17 cellular contexts compared by ENCODE assay signal in genomic region chr16:67215690-67216089, GRCh38. TPM values are rescaled to one million over a fixed set of nuclear protein-coding genes. Genes with fewer than 3 reads are reported as not detected.
DNase-seq lines count a peak whose midpoint lies in the region; ATAC-seq and TF ChIP-seq lines count a peak whose summit lies in the region.
"Had no signal": no experiment of that assay in that cellular context is flagged by ENCODE, and none has a peak within 500 bp of the region (broad histone marks: within the 10 kb centered on the region; RNA-seq: fewer than 3 reads in every experiment).

No MANE protein-coding gene starts in this region.

- H3K4me1 Mint-ChIP-seq in WTC11: no peaks in the 10 kb centered on the region

- H3K4me3 Mint-ChIP-seq in WTC11: no peak overlapping the region

- no peak overlapping the region for H3K4me3 ChIP-seq in H7 (ENCODE audit: insufficient read depth, low read depth, low read length)
- H3K4me3 ChIP-seq in lower lobe of right lung: no peak overlapping the region
- H3K4me3 ChIP-seq in esophagus squamous epithelium: no peak overlapping the region
- H3K4me3 ChIP-seq in Peyer's patch: no peak overlapping the region

- intact Hi-C loops in lower lobe of right lung (cut with DNase I): no loop called here
- intact Hi-C loops in esophagus squamous epithelium (cut with DNase I): no loop called here

- no peak overlapping the region for H3K27ac Mint-ChIP-seq in WTC11

- WGBS in esophagus squamous epithelium, 2 donors: 47 to 76% methylated on average over 4 to 5 of the region's 5 CpGs

- TF ChIP-seq POLR2A in esophagus squamous epithelium (IDR thresholded peaks at IDR 0.05) (no peak), Peyer's patch (IDR thresholded peaks at IDR 0.05) (no peak)

- H3K36me3 ChIP-seq in H7 (replicated peaks; ENCODE audit: control insufficient read depth, insufficient read depth, low read length): no peaks in the 10 kb centered on the region
- H3K36me3 ChIP-seq in lower lobe of right lung: no peaks in the 10 kb centered on the region
- H3K36me3 ChIP-seq in esophagus squamous epithelium: no peaks in the 10 kb centered on the region
- no peaks in the 10 kb centered on the region for H3K36me3 ChIP-seq in Peyer's patch

- TF ChIP-seq CTCF in WTC11 (IDR thresholded peaks at IDR 0.05): no peak
- no peak for TF ChIP-seq CTCF in lower lobe of right lung (IDR thresholded peaks at IDR 0.05)
- TF ChIP-seq CTCF in esophagus squamous epithelium (IDR thresholded peaks at IDR 0.05): no peak
- TF ChIP-seq CTCF in Peyer's patch (IDR thresholded peaks at IDR 0.05): no peak

- H3K9me3 Mint-ChIP-seq in WTC11: no peaks in the 10 kb centered on the region

- no peaks in the 10 kb centered on the region for H3K36me3 Mint-ChIP-seq in WTC11

- CTCF ChIA-PET in WTC11 (lab: Charles Lee): interaction anchor here (1.2 to 9.1 kb wide), 3 partner anchors 17 to 69 kb away, joined by 3 to 65 read pairs (median 4); partner anchors contain the start of gene ELMO3

- H3K9me3 ChIP-seq in lower lobe of right lung (no peaks in the 10 kb centered on the region), esophagus squamous epithelium (no peaks in the 10 kb centered on the region), Peyer's patch (no peaks in the 10 kb centered on the region)
- H3K9me3 ChIP-seq: Caco-2 had no signal

- ATAC-seq in WTC11 (peak; percentile 78), lower lobe of right lung (no peak), GM18502 (IDR thresholded peaks at IDR 0.05; ENCODE audit: poor library complexity, unreplicated experiment) (no peak)
- ATAC-seq: HepG2 had no signal

- DNase-seq in EH (ENCODE audit: low read depth) (peak; percentile 31), H7 (peak; percentile 74), WTC11 (ENCODE audit: low spot score) (no peak), lower lobe of right lung (no peak), esophagus squamous epithelium (lab: John Stamatoyannopoulos, UW) (no peak), NCI-H345 treated with DMSO at 0.1 percent for 48 hours (lab: John Stamatoyannopoulos, UW; ENCODE audit: unreplicated experiment) (no peak), Peyer's patch (no peak)
- DNase-seq: ACHN, Caco-2, GOT3, NCI-H1092 treated with DMSO at 0.1 percent for 48 hours, NCI-H1694 treated with DMSO at 0.1 percent for 48 hours, NCI-H345, NCI-H526 treated with DMSO at 0.1 percent for 48 hours had no signal

- H3K27ac ChIP-seq in lower lobe of right lung (peak overlapping the region; percentile 74), esophagus squamous epithelium (no peak overlapping the region), Peyer's patch (no peak overlapping the region)
- H3K27ac ChIP-seq: KMS-11 had no signal

- H3K4me1 ChIP-seq in lower lobe of right lung: peaks cover 31% of the 10 kb centered on the region
- peaks cover 0 to 19% (median 6%) of the 10 kb centered on the region in 3 donors for H3K4me1 ChIP-seq in esophagus squamous epithelium
- peaks cover 0 to 9% (median 0%) of the 10 kb centered on the region in 4 donors for H3K4me1 ChIP-seq in Peyer's patch

- POLR2A ChIA-PET in WTC11 (lab: Charles Lee): no interaction called here

- H3K27me3 ChIP-seq in H7 (ENCODE audit: control insufficient read depth, insufficient read depth, low read length): no peaks in the 10 kb centered on the region; the same call in 1 of the 2 replicates
- H3K27me3 ChIP-seq in lower lobe of right lung (ENCODE audit: low read depth): no peaks in the 10 kb centered on the region
- H3K27me3 ChIP-seq in esophagus squamous epithelium: no peaks in the 10 kb centered on the region
- H3K27me3 ChIP-seq in Peyer's patch: no peaks in the 10 kb centered on the region

- H3K27me3 Mint-ChIP-seq in WTC11 (ENCODE audit: low read depth): peaks cover 55% of the 10 kb centered on the region

TF ChIP-seq in WTC11, 78 proteins besides CTCF, POLR2A, EP300 and RAD21 (continues in another document):
- TF ChIP-seq KAT7 (CRISPR knock-in tag; IDR thresholded peaks at IDR 0.05; ENCODE audit: borderline replicate concordance) (no peak), ZNF121 (CRISPR knock-in tag; IDR thresholded peaks at IDR 0.05) (no peak), CBFB (CRISPR knock-in tag; IDR thresholded peaks at IDR 0.05; ENCODE audit: low read depth) (no peak), PRDM15 (CRISPR knock-in tag; IDR thresholded peaks at IDR 0.05) (no peak), NFATC4 (CRISPR knock-in tag; IDR thresholded peaks at IDR 0.05) (no peak), ZBTB43 (CRISPR knock-in tag; IDR thresholded peaks at IDR 0.05) (no peak), JAZF1 (CRISPR knock-in tag; IDR thresholded peaks at IDR 0.05) (no peak), IRF2 (CRISPR knock-in tag; IDR thresholded peaks at IDR 0.05; ENCODE audit: borderline replicate concordance, low read depth) (no peak), NR2C2 (CRISPR knock-in tag; IDR thresholded peaks at IDR 0.05) (no peak)

RNA-seq across cellular contexts. Expression of gene TMEM208, which starts 11.2 kb away (rescaled TPM):
- total RNA-seq in H7 (2014; rRNA removed; shearing (Covaris generic)): 19.3 and 27.3 TPM in 2 replicates
- 37.4 to 48.4 TPM (median 43.1 TPM) in 3 replicates for total RNA-seq in WTC11 (2021)
- 33.1 TPM for total RNA-seq in lower lobe of right lung
- total RNA-seq in esophagus squamous epithelium: 10 to 100 TPM; 24.4 to 36.0 (median 31.7) TPM
- total RNA-seq in Peyer's patch: 10 to 100 TPM; 23.9 to 40.3 (median 33.3) TPM

RNA-seq across cellular contexts. Expression of gene ELMO3, which starts 16.8 kb away (rescaled TPM):
- total RNA-seq in H7 (2014; rRNA removed; shearing (Covaris generic)): 10.4 and 11.4 TPM in 2 replicates
- total RNA-seq in WTC11 (2021): 13.6 to 15.6 TPM (median 15.3 TPM) in 3 replicates
- total RNA-seq in lower lobe of right lung: 14.9 TPM
- 10 to 100 TPM; 30.1 to 35.9 (median 32.9) TPM for total RNA-seq in esophagus squamous epithelium
- total RNA-seq in Peyer's patch: 100 to 1,000 TPM in 1 of 4 donors, 10 to 100 TPM in 3; 25.6 to 119 (median 82.2) TPM

RNA-seq across cellular contexts. Expression of gene E2F4, which starts 23.7 kb away (rescaled TPM):
- 104 and 117 TPM in 2 replicates for total RNA-seq in H7 (2014; rRNA removed; shearing (Covaris generic))
- total RNA-seq in WTC11 (2021): 75.6 to 85.0 TPM (median 75.8 TPM) in 3 replicates
- 66.5 TPM for total RNA-seq in lower lobe of right lung
- total RNA-seq in esophagus squamous epithelium: 10 to 100 TPM; 66.1 to 96.9 (median 81.9) TPM
- 100 to 1,000 TPM; 122 to 182 (median 144) TPM for total RNA-seq in Peyer's patch

RNA-seq across cellular contexts. Expression of gene EXOC3L1, which starts 25.8 kb away (rescaled TPM):
- total RNA-seq in H7 (2014; rRNA removed; shearing (Covaris generic)): 3.6 and 4.8 TPM in 2 replicates
- total RNA-seq in WTC11 (2021) (4.0 to 4.9 TPM (median 4.8 TPM) in 3 replicates), lower lobe of right lung (15.6 TPM), esophagus squamous epithelium (1 to 10 TPM; 1.1 to 2.3 (median 1.4) TPM), Peyer's patch (10 to 100 TPM in 1 of 4 donors, 1 to 10 TPM in 3; 1.2 to 10.9 (median 4.7) TPM)
- total RNA-seq: HepG2 had no signal

RNA-seq across cellular contexts. Expression of gene FHOD1, which starts 31.6 kb away (rescaled TPM):
- 22.4 and 37.4 TPM in 2 replicates for total RNA-seq in H7 (2014; rRNA removed; shearing (Covaris generic))
- 68.9 to 81.3 TPM (median 71.5 TPM) in 3 replicates for total RNA-seq in WTC11 (2021)
- total RNA-seq in lower lobe of right lung: 67.7 TPM
- total RNA-seq in esophagus squamous epithelium: 1 to 10 TPM; 1.9 to 7.4 (median 5.3) TPM
- total RNA-seq in Peyer's patch: 10 to 100 TPM; 13.3 to 64.4 (median 38.8) TPM

Comparison
In these comparisons a context has a peak if more than half of its experiments do, and no peak if none do; other contexts are left out.
1. DNase-seq: peak in EH (single experiment) and H7 (single experiment); none in WTC11 (single experiment), lower lobe of right lung (single experiment), esophagus squamous epithelium (single experiment), NCI-H345 treated with DMSO at 0.1 percent for 48 hours (single experiment) and Peyer's patch (0 of 3).